Comparison of ENCODE assay signal across 1 cellular context in the genomic region with DNA sequence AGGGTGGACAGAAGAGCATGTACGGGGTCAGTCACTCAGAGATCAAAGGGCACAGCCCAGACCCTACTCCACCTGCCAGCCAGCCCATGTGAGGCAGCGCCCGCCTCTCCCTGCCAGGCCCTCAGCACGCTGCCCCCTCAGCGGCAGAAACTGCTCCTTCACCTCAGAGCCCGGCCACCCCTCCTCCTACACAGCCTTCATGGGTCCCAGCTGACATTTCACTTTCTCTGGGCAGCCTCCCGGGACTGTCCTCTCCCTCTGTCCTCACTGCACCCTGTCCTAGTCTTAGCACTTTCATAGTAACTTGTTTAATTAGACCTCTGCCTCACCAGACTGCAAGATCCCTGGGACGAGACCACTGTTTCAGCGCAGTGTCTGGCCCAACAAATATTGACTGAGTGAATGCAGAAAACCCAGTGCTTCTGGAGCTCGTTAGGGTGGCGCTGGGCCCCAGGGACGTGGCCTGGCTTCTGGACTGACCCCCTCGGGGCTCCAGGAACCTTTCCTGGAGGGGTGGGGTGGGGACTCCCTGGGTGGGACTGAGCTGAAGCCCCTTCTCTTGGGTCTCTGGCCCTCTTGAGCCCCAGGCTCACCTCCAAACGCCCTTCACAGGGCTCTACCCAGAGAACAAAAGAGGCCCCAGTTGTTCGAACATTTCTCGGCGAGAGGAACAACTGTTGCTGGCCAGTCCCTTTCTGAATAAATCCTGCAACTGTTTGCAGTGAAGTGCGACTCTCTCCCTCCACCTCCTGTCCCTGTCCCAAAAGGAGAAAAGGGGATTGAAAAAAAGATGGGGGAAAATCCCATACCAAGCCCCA.
TF ChIP-seq lines count a peak whose summit lies in the region.

No MANE protein-coding gene starts in this region.

TF ChIP-seq in HepG2, 621 proteins besides CTCF, POLR2A, EP300 and RAD21 (continued from another document and continues in another):
- TF ChIP-seq, protein P1, sequence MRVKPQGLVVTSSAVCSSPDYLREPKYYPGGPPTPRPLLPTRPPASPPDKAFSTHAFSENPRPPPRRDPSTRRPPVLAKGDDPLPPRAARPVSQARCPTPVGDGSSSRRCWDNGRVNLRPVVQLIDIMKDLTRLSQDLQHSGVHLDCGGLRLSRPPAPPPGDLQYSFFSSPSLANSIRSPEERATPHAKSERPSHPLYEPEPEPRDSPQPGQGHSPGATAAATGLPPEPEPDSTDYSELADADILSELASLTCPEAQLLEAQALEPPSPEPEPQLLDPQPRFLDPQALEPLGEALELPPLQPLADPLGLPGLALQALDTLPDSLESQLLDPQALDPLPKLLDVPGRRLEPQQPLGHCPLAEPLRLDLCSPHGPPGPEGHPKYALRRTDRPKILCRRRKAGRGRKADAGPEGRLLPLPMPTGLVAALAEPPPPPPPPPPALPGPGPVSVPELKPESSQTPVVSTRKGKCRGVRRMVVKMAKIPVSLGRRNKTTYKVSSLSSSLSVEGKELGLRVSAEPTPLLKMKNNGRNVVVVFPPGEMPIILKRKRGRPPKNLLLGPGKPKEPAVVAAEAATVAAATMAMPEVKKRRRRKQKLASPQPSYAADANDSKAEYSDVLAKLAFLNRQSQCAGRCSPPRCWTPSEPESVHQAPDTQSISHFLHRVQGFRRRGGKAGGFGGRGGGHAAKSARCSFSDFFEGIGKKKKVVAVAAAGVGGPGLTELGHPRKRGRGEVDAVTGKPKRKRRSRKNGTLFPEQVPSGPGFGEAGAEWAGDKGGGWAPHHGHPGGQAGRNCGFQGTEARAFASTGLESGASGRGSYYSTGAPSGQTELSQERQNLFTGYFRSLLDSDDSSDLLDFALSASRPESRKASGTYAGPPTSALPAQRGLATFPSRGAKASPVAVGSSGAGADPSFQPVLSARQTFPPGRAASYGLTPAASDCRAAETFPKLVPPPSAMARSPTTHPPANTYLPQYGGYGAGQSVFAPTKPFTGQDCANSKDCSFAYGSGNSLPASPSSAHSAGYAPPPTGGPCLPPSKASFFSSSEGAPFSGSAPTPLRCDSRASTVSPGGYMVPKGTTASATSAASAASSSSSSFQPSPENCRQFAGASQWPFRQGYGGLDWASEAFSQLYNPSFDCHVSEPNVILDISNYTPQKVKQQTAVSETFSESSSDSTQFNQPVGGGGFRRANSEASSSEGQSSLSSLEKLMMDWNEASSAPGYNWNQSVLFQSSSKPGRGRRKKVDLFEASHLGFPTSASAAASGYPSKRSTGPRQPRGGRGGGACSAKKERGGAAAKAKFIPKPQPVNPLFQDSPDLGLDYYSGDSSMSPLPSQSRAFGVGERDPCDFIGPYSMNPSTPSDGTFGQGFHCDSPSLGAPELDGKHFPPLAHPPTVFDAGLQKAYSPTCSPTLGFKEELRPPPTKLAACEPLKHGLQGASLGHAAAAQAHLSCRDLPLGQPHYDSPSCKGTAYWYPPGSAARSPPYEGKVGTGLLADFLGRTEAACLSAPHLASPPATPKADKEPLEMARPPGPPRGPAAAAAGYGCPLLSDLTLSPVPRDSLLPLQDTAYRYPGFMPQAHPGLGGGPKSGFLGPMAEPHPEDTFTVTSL (CRISPR knock-in tag; IDR thresholded peaks at IDR 0.05; ENCODE audit: borderline replicate concordance) = no peak
- TF ChIP-seq CHD4 (IDR thresholded peaks at IDR 0.05; ENCODE audit: borderline replicate concordance, low read length) = no peak
- TF ChIP-seq, protein P2, sequence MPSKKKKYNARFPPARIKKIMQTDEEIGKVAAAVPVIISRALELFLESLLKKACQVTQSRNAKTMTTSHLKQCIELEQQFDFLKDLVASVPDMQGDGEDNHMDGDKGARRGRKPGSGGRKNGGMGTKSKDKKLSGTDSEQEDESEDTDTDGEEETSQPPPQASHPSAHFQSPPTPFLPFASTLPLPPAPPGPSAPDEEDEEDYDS (CRISPR knock-in tag; IDR thresholded peaks at IDR 0.05) = no peak
- TF ChIP-seq ZNF564 (CRISPR knock-in tag; IDR thresholded peaks at IDR 0.05) = no peak
- TF ChIP-seq NFATC3 (CRISPR knock-in tag; IDR thresholded peaks at IDR 0.05) = no peak
- TF ChIP-seq, protein P3, sequence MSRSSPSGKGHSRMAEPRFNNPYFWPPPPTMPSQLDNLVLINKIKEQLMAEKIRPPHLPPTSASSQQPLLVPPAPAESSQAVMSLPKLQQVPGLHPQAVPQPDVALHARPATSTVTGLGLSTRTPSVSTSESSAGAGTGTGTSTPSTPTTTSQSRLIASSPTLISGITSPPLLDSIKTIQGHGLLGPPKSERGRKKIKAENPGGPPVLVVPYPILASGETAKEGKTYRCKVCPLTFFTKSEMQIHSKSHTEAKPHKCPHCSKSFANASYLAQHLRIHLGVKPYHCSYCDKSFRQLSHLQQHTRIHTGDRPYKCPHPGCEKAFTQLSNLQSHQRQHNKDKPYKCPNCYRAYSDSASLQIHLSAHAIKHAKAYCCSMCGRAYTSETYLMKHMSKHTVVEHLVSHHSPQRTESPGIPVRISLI (CRISPR knock-in tag; IDR thresholded peaks at IDR 0.05; ENCODE audit: borderline replicate concordance) = peak; percentile 42; the same call in 1 of the 2 replicates
- no peak for TF ChIP-seq ZNF720 (CRISPR knock-in tag; IDR thresholded peaks at IDR 0.05)
- TF ChIP-seq FOXC1 (CRISPR knock-in tag; IDR thresholded peaks at IDR 0.05; ENCODE audit: borderline replicate concordance) = 0 out of 2 replicates have a peak, but pooled peaks have one; percentile 36
- TF ChIP-seq ZNF253 (CRISPR knock-in tag; IDR thresholded peaks at IDR 0.05; ENCODE audit: borderline replicate concordance) = no peak
- no peak for TF ChIP-seq NR2F6 (IDR thresholded peaks at IDR 0.05)
- 0 out of 2 replicates have a peak, but pooled peaks have one; percentile 5 for TF ChIP-seq NR2F6 (CRISPR knock-in tag; IDR thresholded peaks at IDR 0.05)
- TF ChIP-seq, protein P4, sequence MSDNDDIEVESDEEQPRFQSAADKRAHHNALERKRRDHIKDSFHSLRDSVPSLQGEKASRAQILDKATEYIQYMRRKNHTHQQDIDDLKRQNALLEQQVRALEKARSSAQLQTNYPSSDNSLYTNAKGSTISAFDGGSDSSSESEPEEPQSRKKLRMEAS (IDR thresholded peaks at IDR 0.05) = peak; percentile 25; the same call in 1 of the 2 replicates
- no peak for TF ChIP-seq ATF5 (CRISPR knock-in tag; IDR thresholded peaks at IDR 0.05; ENCODE audit: low read depth)
- TF ChIP-seq RFXAP (CRISPR knock-in tag; IDR thresholded peaks at IDR 0.05; ENCODE audit: borderline replicate concordance) = no peak
- no peak for TF ChIP-seq ZNF232 (CRISPR knock-in tag; IDR thresholded peaks at IDR 0.05; ENCODE audit: borderline replicate concordance)
- TF ChIP-seq ZBTB20 (CRISPR knock-in tag; IDR thresholded peaks at IDR 0.05; ENCODE audit: borderline replicate concordance, low read depth) = no peak
- TF ChIP-seq, protein P5, sequence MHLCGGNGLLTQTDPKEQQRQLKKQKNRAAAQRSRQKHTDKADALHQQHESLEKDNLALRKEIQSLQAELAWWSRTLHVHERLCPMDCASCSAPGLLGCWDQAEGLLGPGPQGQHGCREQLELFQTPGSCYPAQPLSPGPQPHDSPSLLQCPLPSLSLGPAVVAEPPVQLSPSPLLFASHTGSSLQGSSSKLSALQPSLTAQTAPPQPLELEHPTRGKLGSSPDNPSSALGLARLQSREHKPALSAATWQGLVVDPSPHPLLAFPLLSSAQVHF (CRISPR knock-in tag; IDR thresholded peaks at IDR 0.05) = no peak
- no peak for TF ChIP-seq ZSCAN31 (CRISPR knock-in tag; IDR thresholded peaks at IDR 0.05; ENCODE audit: low read depth)
- no peak for TF ChIP-seq GATAD2A (CRISPR knock-in tag; IDR thresholded peaks at IDR 0.05)
- peak; percentile 39 for TF ChIP-seq ZFX (CRISPR knock-in tag; IDR thresholded peaks at IDR 0.05; ENCODE audit: low read depth)
- no peak for TF ChIP-seq ZFP37 (CRISPR knock-in tag; IDR thresholded peaks at IDR 0.05; ENCODE audit: borderline replicate concordance)
- peak; percentile 35; the same call in 1 of the 2 replicates for TF ChIP-seq ZFY (CRISPR knock-in tag; IDR thresholded peaks at IDR 0.05)
- TF ChIP-seq THAP8 (CRISPR knock-in tag; IDR thresholded peaks at IDR 0.05; ENCODE audit: borderline replicate concordance) = no peak
- TF ChIP-seq, protein P6, sequence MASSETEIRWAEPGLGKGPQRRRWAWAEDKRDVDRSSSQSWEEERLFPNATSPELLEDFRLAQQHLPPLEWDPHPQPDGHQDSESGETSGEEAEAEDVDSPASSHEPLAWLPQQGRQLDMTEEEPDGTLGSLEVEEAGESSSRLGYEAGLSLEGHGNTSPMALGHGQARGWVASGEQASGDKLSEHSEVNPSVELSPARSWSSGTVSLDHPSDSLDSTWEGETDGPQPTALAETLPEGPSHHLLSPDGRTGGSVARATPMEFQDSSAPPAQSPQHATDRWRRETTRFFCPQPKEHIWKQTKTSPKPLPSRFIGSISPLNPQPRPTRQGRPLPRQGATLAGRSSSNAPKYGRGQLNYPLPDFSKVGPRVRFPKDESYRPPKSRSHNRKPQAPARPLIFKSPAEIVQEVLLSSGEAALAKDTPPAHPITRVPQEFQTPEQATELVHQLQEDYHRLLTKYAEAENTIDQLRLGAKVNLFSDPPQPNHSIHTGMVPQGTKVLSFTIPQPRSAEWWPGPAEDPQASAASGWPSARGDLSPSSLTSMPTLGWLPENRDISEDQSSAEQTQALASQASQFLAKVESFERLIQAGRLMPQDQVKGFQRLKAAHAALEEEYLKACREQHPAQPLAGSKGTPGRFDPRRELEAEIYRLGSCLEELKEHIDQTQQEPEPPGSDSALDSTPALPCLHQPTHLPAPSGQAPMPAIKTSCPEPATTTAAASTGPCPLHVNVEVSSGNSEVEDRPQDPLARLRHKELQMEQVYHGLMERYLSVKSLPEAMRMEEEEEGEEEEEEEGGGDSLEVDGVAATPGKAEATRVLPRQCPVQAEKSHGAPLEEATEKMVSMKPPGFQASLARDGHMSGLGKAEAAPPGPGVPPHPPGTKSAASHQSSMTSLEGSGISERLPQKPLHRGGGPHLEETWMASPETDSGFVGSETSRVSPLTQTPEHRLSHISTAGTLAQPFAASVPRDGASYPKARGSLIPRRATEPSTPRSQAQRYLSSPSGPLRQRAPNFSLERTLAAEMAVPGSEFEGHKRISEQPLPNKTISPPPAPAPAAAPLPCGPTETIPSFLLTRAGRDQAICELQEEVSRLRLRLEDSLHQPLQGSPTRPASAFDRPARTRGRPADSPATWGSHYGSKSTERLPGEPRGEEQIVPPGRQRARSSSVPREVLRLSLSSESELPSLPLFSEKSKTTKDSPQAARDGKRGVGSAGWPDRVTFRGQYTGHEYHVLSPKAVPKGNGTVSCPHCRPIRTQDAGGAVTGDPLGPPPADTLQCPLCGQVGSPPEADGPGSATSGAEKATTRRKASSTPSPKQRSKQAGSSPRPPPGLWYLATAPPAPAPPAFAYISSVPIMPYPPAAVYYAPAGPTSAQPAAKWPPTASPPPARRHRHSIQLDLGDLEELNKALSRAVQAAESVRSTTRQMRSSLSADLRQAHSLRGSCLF (CRISPR knock-in tag; IDR thresholded peaks at IDR 0.05; ENCODE audit: borderline replicate concordance) = no peak
- TF ChIP-seq RFXANK (CRISPR knock-in tag; IDR thresholded peaks at IDR 0.05) = no peak
- TF ChIP-seq ZNF605 (CRISPR knock-in tag; IDR thresholded peaks at IDR 0.05) = no peak
